ENCODE assay signal across 8 cellular contexts in the genomic region with DNA sequence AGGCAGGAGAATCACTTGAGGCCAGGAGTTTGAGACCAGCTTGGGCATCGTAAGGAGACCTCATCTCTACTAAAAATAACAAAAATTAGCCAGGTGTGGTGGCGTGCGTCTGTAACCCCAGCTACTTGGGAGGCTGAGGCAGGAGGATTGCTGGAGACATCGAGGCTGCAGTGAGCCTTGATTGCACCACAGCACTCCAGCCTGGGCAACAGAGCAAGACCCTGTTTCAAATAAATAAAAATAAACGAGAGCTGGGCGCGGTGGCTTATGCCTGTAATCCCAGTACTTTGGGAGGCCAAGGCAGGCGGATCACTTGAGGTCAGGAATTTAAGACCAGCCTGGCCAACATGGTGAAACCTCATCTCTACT. TPM values are rescaled to one million over a fixed set of nuclear protein-coding genes. Genes with fewer than 3 reads are reported as not detected.
DNase-seq lines count a peak whose midpoint lies in the region; ATAC-seq and TF ChIP-seq lines count a peak whose summit lies in the region.
"Not testable (repeated sequence)": the region's sequence is repeated elsewhere in the genome, so short reads cannot be mapped to it uniquely, and the experiment has no call there.

No MANE protein-coding gene starts in this region.

- BruUV-seq in MCF 10A (replicated peaks; lab: Mats Ljungman, UMichigan), result not testable (repeated sequence)

- H3K27ac ChIP-seq in DOHH2 (ENCODE audit: low read depth, low read length); OCI-LY3 (ENCODE audit: low read length): not testable (repeated sequence)
- H3K27ac ChIP-seq in muscle layer of colon (ENCODE audit: low read depth, low read length) (peak overlapping the region; percentile 79), sigmoid colon (peak overlapping the region; percentile 78 to 90 (median 87)), upper lobe of left lung (peak overlapping the region in 3 of 4 donors; percentile 89 to 94 (median 94))

- not testable (repeated sequence) for H4K20me1 ChIP-seq in DOHH2 (ENCODE audit: control insufficient read depth, insufficient read depth, low read depth, low read length); OCI-LY3 (ENCODE audit: insufficient read depth, low read length)

- not testable (repeated sequence) for TF ChIP-seq POLR2A in sigmoid colon (IDR thresholded peaks at IDR 0.05); upper lobe of left lung (IDR thresholded peaks at IDR 0.05)

- H3K4me2 ChIP-seq in DOHH2 (ENCODE audit: low read length) (peak overlapping the region; percentile 53), OCI-LY3 (ENCODE audit: low read length) (peak overlapping the region; percentile 76)

- not testable (repeated sequence) for H3K9me2 ChIP-seq in DOHH2 (replicated peaks; ENCODE audit: control insufficient read depth, low read length)

- not testable (repeated sequence) for TF ChIP-seq CTCF in DOHH2 (IDR thresholded peaks at IDR 0.05; ENCODE audit: low read depth, low read length, poor library complexity, severe bottlenecking); OCI-LY3 (IDR thresholded peaks at IDR 0.05; ENCODE audit: low read depth, low read length); MCF 10A (IDR thresholded peaks at IDR 0.05; ENCODE audit: unreplicated experiment); fibroblast of mammary gland (conservative IDR thresholded peaks at IDR 0.05; ENCODE audit: control insufficient read depth, insufficient read depth, low read depth, low read length); sigmoid colon (IDR thresholded peaks at IDR 0.05); upper lobe of left lung (IDR thresholded peaks at IDR 0.05)

- not testable (repeated sequence) for H3K27me3 ChIP-seq in DOHH2 (ENCODE audit: control insufficient read depth, low read length); OCI-LY3 (ENCODE audit: low read depth, low read length); muscle layer of colon (ENCODE audit: control insufficient read depth in 1 of 2, insufficient read depth in 2 of 2, low read length in 2 of 2); sigmoid colon; upper lobe of left lung

- H3K36me3 Mint-ChIP-seq in activated CD8-positive, alpha-beta T cell treated with anti-CD3 and anti-CD28 coated beads, Interleukin-2, amount 10 ng/mL, durations not matched to agents 7 days and 5 days (ENCODE audit: low read depth), result peaks cover 22% of the 10 kb centered on the region
- H3K36me3 Mint-ChIP-seq in MCF 10A (ENCODE audit: insufficient read depth, unreplicated experiment), result peaks cover 44% of the 10 kb centered on the region

- H3K9me3 Mint-ChIP-seq in activated CD8-positive, alpha-beta T cell treated with anti-CD3 and anti-CD28 coated beads, Interleukin-2, amount 10 ng/mL, durations not matched to agents 7 days and 5 days (ENCODE audit: insufficient read depth); MCF 10A (ENCODE audit: unreplicated experiment): not testable (repeated sequence)

- 72 to 84% methylated on average over 8 of the region's 8 CpGs for WGBS in sigmoid colon, 2 donors
- 82 to 87% methylated on average over 8 of the region's 8 CpGs for WGBS in upper lobe of left lung, 2 donors

- H3K4me1 ChIP-seq in DOHH2 (ENCODE audit: control insufficient read depth, low read length) (peaks cover 24% of the 10 kb centered on the region), muscle layer of colon (ENCODE audit: insufficient read depth, low read length) (peaks cover 19% of the 10 kb centered on the region), sigmoid colon (peaks cover 0 to 41% (median 38%) of the 10 kb centered on the region in 4 donors), upper lobe of left lung (peaks cover 31 to 45% (median 33%) of the 10 kb centered on the region in 4 donors)
- H3K4me1 ChIP-seq in OCI-LY3 (ENCODE audit: low read length), result not testable (repeated sequence)

- H2AFZ ChIP-seq in OCI-LY3 (ENCODE audit: low read depth, low read length), result peak overlapping the region; percentile 72

- H3K79me2 ChIP-seq in DOHH2 (ENCODE audit: control insufficient read depth, low read length); OCI-LY3 (ENCODE audit: low read length): not testable (repeated sequence)

- H3K36me3 ChIP-seq in DOHH2 (ENCODE audit: control insufficient read depth, low read length), result peaks cover 15% of the 10 kb centered on the region
- H3K36me3 ChIP-seq in OCI-LY3 (replicated peaks; ENCODE audit: low read depth, low read length), result peaks cover 12% of the 10 kb centered on the region
- peaks cover 28% of the 10 kb centered on the region for H3K36me3 ChIP-seq in muscle layer of colon (ENCODE audit: insufficient read depth, low read length)
- H3K36me3 ChIP-seq in sigmoid colon, result peaks cover 0 to 40% (median 14%) of the 10 kb centered on the region in 4 donors
- H3K36me3 ChIP-seq in upper lobe of left lung, result peaks cover 0 to 27% (median 17%) of the 10 kb centered on the region in 4 donors

- H3K27ac Mint-ChIP-seq in activated CD8-positive, alpha-beta T cell treated with anti-CD3 and anti-CD28 coated beads, Interleukin-2, amount 10 ng/mL, durations not matched to agents 7 days and 5 days; MCF 10A (ENCODE audit: low read depth, unreplicated experiment): not testable (repeated sequence)

- DNase-seq in activated CD8-positive, alpha-beta T cell treated with anti-CD3 and anti-CD28 coated beads, Interleukin-2, amount 10 ng/mL, durations not matched to agents 7 days and 5 days; MCF 10A (ENCODE audit: unreplicated experiment); fibroblast of mammary gland (ENCODE audit: low read depth); sigmoid colon; upper lobe of left lung: not testable (repeated sequence)

- H3F3A ChIP-seq in DOHH2 (ENCODE audit: control insufficient read depth, insufficient read depth), result not testable (repeated sequence)

- ATAC-seq in activated CD8-positive, alpha-beta T cell treated with anti-CD3 and anti-CD28 coated beads, Interleukin-2, amount 10 ng/mL, durations not matched to agents 7 days and 5 days; upper lobe of left lung (ENCODE audit: low FRiP score in 2 of 2): not testable (repeated sequence)

- peak overlapping the region; percentile 61 for H3K4me3 Mint-ChIP-seq in activated CD8-positive, alpha-beta T cell treated with anti-CD3 and anti-CD28 coated beads, Interleukin-2, amount 10 ng/mL, durations not matched to agents 7 days and 5 days
- peak overlapping the region; percentile 74 for H3K4me3 Mint-ChIP-seq in MCF 10A (ENCODE audit: unreplicated experiment)

- H3K9me3 ChIP-seq in DOHH2 (ENCODE audit: control insufficient read depth, insufficient read depth, low read length); OCI-LY3 (ENCODE audit: insufficient read depth, low read length); muscle layer of colon (ENCODE audit: low read length); sigmoid colon; upper lobe of left lung: not testable (repeated sequence)

- H3K27me3 Mint-ChIP-seq in activated CD8-positive, alpha-beta T cell treated with anti-CD3 and anti-CD28 coated beads, Interleukin-2, amount 10 ng/mL, durations not matched to agents 7 days and 5 days (ENCODE audit: low read depth); MCF 10A (ENCODE audit: insufficient read depth, unreplicated experiment): not testable (repeated sequence)

- POLR2A ChIA-PET in activated CD8-positive, alpha-beta T cell treated with anti-CD3 and anti-CD28 coated beads, Interleukin-2, amount 10 ng/mL, durations not matched to agents 7 days and 5 days (lab: Charles Lee), result interaction anchor here (0.6 to 1.2 kb wide), 4 partner anchors 9 to 41 kb away, joined by 3 to 7 read pairs (median 4); partner anchors contain the start of gene SWSAP1
- POLR2A ChIA-PET in MCF 10A (lab: Yijun Ruan, JAX), result interaction anchor here (0.8 to 4.0 kb wide), 6 partner anchors 14 to 41 kb away, joined by 3 to 43 read pairs (median 7); partner anchors contain the start of gene SWSAP1

- peak overlapping the region; percentile 21; the same call in 1 of the 2 replicates for H3K9ac ChIP-seq in OCI-LY3 (ENCODE audit: low read length)
- peak overlapping the region; percentile 57 for H3K9ac ChIP-seq in muscle layer of colon (ENCODE audit: low read length)

- H3K4me3 ChIP-seq in DOHH2 (ENCODE audit: low read length) (peak overlapping the region; percentile 76), OCI-LY3 (ENCODE audit: low read length) (peak overlapping the region; percentile 82), fibroblast of mammary gland (ENCODE audit: control insufficient read depth, low read depth, low read length) (peak overlapping the region; percentile 66), muscle layer of colon (ENCODE audit: low read depth in 1 of 2, low read length in 2 of 2) (peak overlapping the region; percentile 74 to 86), sigmoid colon (peak overlapping the region in 3 of 4 donors; percentile 80 to 92 (median 85)), upper lobe of left lung (peak overlapping the region in 2 of 4 donors; percentile 70 to 96)

- peaks cover 32% of the 10 kb centered on the region for H3K4me1 Mint-ChIP-seq in activated CD8-positive, alpha-beta T cell treated with anti-CD3 and anti-CD28 coated beads, Interleukin-2, amount 10 ng/mL, durations not matched to agents 7 days and 5 days (ENCODE audit: low read depth)
- peaks cover 22% of the 10 kb centered on the region for H3K4me1 Mint-ChIP-seq in MCF 10A (ENCODE audit: insufficient read depth, unreplicated experiment)

- TF ChIP-seq EP300 in sigmoid colon (IDR thresholded peaks at IDR 0.05); upper lobe of left lung (IDR thresholded peaks at IDR 0.05): not testable (repeated sequence)

- intact Hi-C loops in MCF 10A (cut with micrococcal nuclease); sigmoid colon (cut with DNase I): not testable (repeated sequence)

- CTCF ChIA-PET in activated CD8-positive, alpha-beta T cell treated with anti-CD3 and anti-CD28 coated beads, Interleukin-2, amount 10 ng/mL, durations not matched to agents 7 days and 5 days (lab: Charles Lee), result interaction anchor here (0.9 to 1.5 kb wide), 5 partner anchors 16 to 142 kb away, joined by 3 to 6 read pairs (median 4); no protein-coding TSS in a partner anchor
- CTCF ChIA-PET in MCF 10A (lab: Yijun Ruan, JAX), result interaction anchor here (0.9 to 2.0 kb wide), 5 partner anchors 12 to 202 kb away, joined by 3 to 7 read pairs (median 3); no protein-coding TSS in a partner anchor

RNA-seq across cellular contexts. Expression of gene RAB3D, which starts 0.6 kb away (rescaled TPM):
- total RNA-seq in activated CD8-positive, alpha-beta T cell treated with anti-CD3 and anti-CD28 coated beads, Interleukin-2, amount 10 ng/mL, durations not matched to agents 7 days and 5 days, result 1 to 10 TPM; 7.6 to 7.9 TPM
- total RNA-seq in MCF 10A (2022), result 42.8 and 46.5 TPM in 2 replicates
- 10 to 100 TPM; 16.0 to 27.7 (median 22.9) TPM for total RNA-seq in sigmoid colon
- 1 to 10 TPM; 6.6 to 9.7 (median 9.7) TPM for polyA plus RNA-seq in sigmoid colon
- total RNA-seq in upper lobe of left lung, result 10 to 100 TPM; 22.6 to 59.2 (median 30.7) TPM

RNA-seq across cellular contexts. Expression of gene TMEM205, which starts 6.0 kb away (rescaled TPM):
- total RNA-seq in activated CD8-positive, alpha-beta T cell treated with anti-CD3 and anti-CD28 coated beads, Interleukin-2, amount 10 ng/mL, durations not matched to agents 7 days and 5 days, result 10 to 100 TPM; 23.6 to 29.6 TPM
- total RNA-seq in MCF 10A (2022), result 93.1 and 96.6 TPM in 2 replicates
- 100 to 1,000 TPM; 131 to 291 (median 194) TPM for total RNA-seq in sigmoid colon
- polyA plus RNA-seq in sigmoid colon, result 10 to 100 TPM; 11.1 to 74.9 (median 25.2) TPM
- total RNA-seq in upper lobe of left lung, result 100 to 1,000 TPM in 3 of 6 donors, 10 to 100 TPM in 3; 85.9 to 260 (median 132) TPM

RNA-seq across cellular contexts. Expression of gene CCDC159, which starts 6.2 kb away (rescaled TPM):
- 10 to 100 TPM in 1 of 2 experiments, 1 to 10 TPM in 1; 9.9 to 13.6 TPM for total RNA-seq in activated CD8-positive, alpha-beta T cell treated with anti-CD3 and anti-CD28 coated beads, Interleukin-2, amount 10 ng/mL, durations not matched to agents 7 days and 5 days
- total RNA-seq in MCF 10A (2022), result 17.2 and 18.2 TPM in 2 replicates
- 10 to 100 TPM; 11.7 to 42.4 (median 20.2) TPM for total RNA-seq in sigmoid colon
- polyA plus RNA-seq in sigmoid colon, result 10 to 100 TPM; 11.6 to 29.6 (median 16.2) TPM
- total RNA-seq in upper lobe of left lung, result 100 to 1,000 TPM in 1 of 6 donors, 10 to 100 TPM in 5; 17.5 to 176 (median 33.3) TPM

RNA-seq across cellular contexts. Expression of gene PLPPR2, which starts 15.1 kb away (rescaled TPM):
- total RNA-seq in activated CD8-positive, alpha-beta T cell treated with anti-CD3 and anti-CD28 coated beads, Interleukin-2, amount 10 ng/mL, durations not matched to agents 7 days and 5 days, result 1 to 10 TPM; 1.1 TPM
- total RNA-seq in MCF 10A (2022) (19.5 and 24.2 TPM in 2 replicates), sigmoid colon (10 to 100 TPM; 13.9 to 43.8 (median 20.5) TPM), upper lobe of left lung (10 to 100 TPM; 10.8 to 53.8 (median 26.0) TPM)
- 1 to 10 TPM; 1.4 to 8.2 (median 4.8) TPM for polyA plus RNA-seq in sigmoid colon

RNA-seq across cellular contexts. Expression of gene SWSAP1, which starts 34.4 kb away (rescaled TPM):
- 1 to 10 TPM; 3.1 to 3.4 TPM for total RNA-seq in activated CD8-positive, alpha-beta T cell treated with anti-CD3 and anti-CD28 coated beads, Interleukin-2, amount 10 ng/mL, durations not matched to agents 7 days and 5 days
- total RNA-seq in MCF 10A (2022) (1.0 and 1.4 TPM in 2 replicates), sigmoid colon (1 to 10 TPM in 2 of 4 donors, under 1 TPM in 2; 0.71 to 1.8 (median 0.96) TPM), upper lobe of left lung (10 to 100 TPM in 1 of 6 donors, 1 to 10 TPM in 4, under 1 TPM in 1; 0.89 to 13.6 (median 3.7) TPM)
- 1 to 10 TPM; 3.0 to 4.3 (median 3.9) TPM for polyA plus RNA-seq in sigmoid colon
